Comparison of ENCODE assay signal across 9 cellular contexts in genomic region chr9:129178579-129178909, GRCh38. TPM values are rescaled to one million over a fixed set of nuclear protein-coding genes. Genes with fewer than 3 reads are reported as not detected.
A peak's percentile ranks its signal among the peaks of the same experiment; 100 is the strongest.
DNase-seq lines count a peak whose midpoint lies in the region; ATAC-seq and TF ChIP-seq lines count a peak whose summit lies in the region.
"Had no signal": no experiment of that assay in that cellular context is flagged by ENCODE, and none has a peak within 500 bp of the region (broad histone marks: within the 10 kb centered on the region; RNA-seq: fewer than 3 reads in every experiment).

No MANE protein-coding gene starts in this region.

- H3K4me1 ChIP-seq in DND-41 (ENCODE audit: insufficient read depth, low read length) (peaks cover 50% of the 10 kb centered on the region), rectal smooth muscle tissue (ENCODE audit: control insufficient read depth, insufficient read depth, low read length) (peaks cover 2% of the 10 kb centered on the region)

- no peaks in the 10 kb centered on the region for H3K9me3 ChIP-seq in DND-41 (ENCODE audit: insufficient read depth, low read length, severe bottlenecking)

- peak overlapping the region in 1 of 2 experiments; percentile 80; a peak in 2 of 4 replicates for H3K4me3 ChIP-seq in DND-41 (ENCODE audit: low read depth in 1 of 2, low read length in 2 of 2)
- peak overlapping the region; percentile 49 for H3K4me3 ChIP-seq in epithelial cell of proximal tubule (ENCODE audit: low read depth, low read length)
- peak overlapping the region; percentile 43 for H3K4me3 ChIP-seq in rectal smooth muscle tissue (ENCODE audit: low read length)

- no peak for TF ChIP-seq CTCF in DND-41 (IDR thresholded peaks at IDR 0.05; ENCODE audit: borderline replicate concordance, extremely low read depth, low read length, poor library complexity, severe bottlenecking)
- no peak for TF ChIP-seq CTCF in epithelial cell of proximal tubule (conservative IDR thresholded peaks at IDR 0.05; ENCODE audit: low read depth, low read length)
- no peak for TF ChIP-seq CTCF in GM13976 (IDR thresholded peaks at IDR 0.05; ENCODE audit: borderline replicate concordance, control extremely low read depth, extremely low read depth, insufficient read depth, missing control alignments)

- H3K36me3 ChIP-seq in DND-41 (ENCODE audit: insufficient read depth, low read length) (no peaks in the 10 kb centered on the region), rectal smooth muscle tissue (ENCODE audit: control insufficient read depth, insufficient read depth, low read length) (no peaks in the 10 kb centered on the region)

- peak overlapping the region; percentile 90 for H3K4me2 ChIP-seq in DND-41 (ENCODE audit: insufficient read depth, low read length)

- no peaks in the 10 kb centered on the region for H3K36me3 Mint-ChIP-seq in stimulated activated memory B cell treated with anti-CD40 and anti-IgM and Interleukin-4, amounts not matched to agents 10 μg/mL and 1 μg/mL and 100 μg/mL, for 72 hours
- H3K36me3 Mint-ChIP-seq: activated naive CD4-positive, alpha-beta T cell treated with anti-CD3 and anti-CD28 coated beads, Interleukin-2, amount 50 U/mL, for 24 hours had no signal

- H3K9me3 Mint-ChIP-seq in stimulated activated memory B cell treated with anti-CD40 and anti-IgM and Interleukin-4, amounts not matched to agents 10 μg/mL and 1 μg/mL and 100 μg/mL, for 72 hours: no peaks in the 10 kb centered on the region
- H3K9me3 Mint-ChIP-seq: activated naive CD4-positive, alpha-beta T cell treated with anti-CD3 and anti-CD28 coated beads, Interleukin-2, amount 50 U/mL, for 24 hours had no signal

- H3K27me3 Mint-ChIP-seq in stimulated activated memory B cell treated with anti-CD40 and anti-IgM and Interleukin-4, amounts not matched to agents 10 μg/mL and 1 μg/mL and 100 μg/mL, for 72 hours: peaks cover 33% of the 10 kb centered on the region
- H3K27me3 Mint-ChIP-seq: activated naive CD4-positive, alpha-beta T cell treated with anti-CD3 and anti-CD28 coated beads, Interleukin-2, amount 50 U/mL, for 24 hours had no signal

- 0 out of 2 replicates have a peak, but pooled peaks cover 5% of the 10 kb centered on the region for H4K20me1 ChIP-seq in DND-41 (ENCODE audit: insufficient read depth, low read length)

- ATAC-seq in DND-41 (ENCODE audit: insufficient read depth, low read depth): no peak
- ATAC-seq in stimulated activated memory B cell treated with anti-CD40 and anti-IgM and Interleukin-4, amounts not matched to agents 10 μg/mL and 1 μg/mL and 100 μg/mL, for 72 hours: no peak

- no peak overlapping the region for H3K27ac ChIP-seq in DND-41 (ENCODE audit: low read length)
- H3K27ac ChIP-seq in rectal smooth muscle tissue (ENCODE audit: low read depth, low read length): no peak overlapping the region

- in situ Hi-C loops in GM13976 (cut with MboI; ENCODE audit: low sequenced_read_pairs, unreplicated experiment): no loop called here

- no peaks in the 10 kb centered on the region for H3K79me2 ChIP-seq in DND-41 (ENCODE audit: insufficient read depth, low read length)

- H3K27ac Mint-ChIP-seq in stimulated activated memory B cell treated with anti-CD40 and anti-IgM and Interleukin-4, amounts not matched to agents 10 μg/mL and 1 μg/mL and 100 μg/mL, for 72 hours: no peak overlapping the region
- H3K27ac Mint-ChIP-seq: activated naive CD4-positive, alpha-beta T cell treated with anti-CD3 and anti-CD28 coated beads, Interleukin-2, amount 50 U/mL, for 24 hours had no signal

- H3K27me3 ChIP-seq in DND-41 (ENCODE audit: insufficient read depth, low read length, poor library complexity): peaks cover 43% of the 10 kb centered on the region
- no peaks in the 10 kb centered on the region for H3K27me3 ChIP-seq in rectal smooth muscle tissue (ENCODE audit: control insufficient read depth, insufficient read depth, low read length)

- no peak overlapping the region for H3K4me3 Mint-ChIP-seq in stimulated activated memory B cell treated with anti-CD40 and anti-IgM and Interleukin-4, amounts not matched to agents 10 μg/mL and 1 μg/mL and 100 μg/mL, for 72 hours

- no peak for DNase-seq in DND-41
- peak; percentile 92 for DNase-seq in NCI-H1105 treated with DMSO at 0.1 percent for 48 hours (lab: John Stamatoyannopoulos, UW)
- DNase-seq in epithelial cell of proximal tubule (ENCODE audit: low read depth): no peak
- no peak for DNase-seq in SW 1271 (lab: John Stamatoyannopoulos, UW)
- no peak for DNase-seq in GM13976 (ENCODE audit: low spot score)
- DNase-seq in activated gamma-delta T cell treated with Interleukin-2 at 50 U/mL for 16 hours: no peak

- peak overlapping the region; percentile 59 for H2AFZ ChIP-seq in DND-41 (ENCODE audit: low read depth, low read length)

- H3K4me1 Mint-ChIP-seq in stimulated activated memory B cell treated with anti-CD40 and anti-IgM and Interleukin-4, amounts not matched to agents 10 μg/mL and 1 μg/mL and 100 μg/mL, for 72 hours: peaks cover 27% of the 10 kb centered on the region

- peak overlapping the region; percentile 50 for H3K9ac ChIP-seq in DND-41 (ENCODE audit: low read depth, low read length)
- no peak overlapping the region for H3K9ac ChIP-seq in rectal smooth muscle tissue (ENCODE audit: low read length)

RNA-seq across cellular contexts. Expression of gene IER5L, which starts 0.5 kb away (rescaled TPM):
- total RNA-seq in epithelial cell of proximal tubule: 43.2 and 50.8 TPM in 2 replicates
